Comparison of ENCODE assay signal across 1 cellular context in genomic region chr18:25058520-25058919, GRCh38.
TF ChIP-seq lines count a peak whose summit lies in the region.

No MANE protein-coding gene starts in this region.

TF ChIP-seq in GM12878, 131 proteins besides CTCF, POLR2A, EP300 and RAD21 (continued from another document):
- TF ChIP-seq ZZZ3 (IDR thresholded peaks at IDR 0.05; ENCODE audit: control insufficient read depth, insufficient read length, low read depth) (no peak), SUPT20H (IDR thresholded peaks at IDR 0.05; ENCODE audit: borderline replicate concordance, control insufficient read depth, low read depth, low read length) (no peak), IKZF1 (conservative IDR thresholded peaks at IDR 0.05) (no peak), NBN (IDR thresholded peaks at IDR 0.05) (no peak), BHLHE40 (IDR thresholded peaks at IDR 0.05; ENCODE audit: borderline replicate concordance in 1 of 2, low read depth in 2 of 2, low read length in 1 of 2) (no peak), MTA3 (IDR thresholded peaks at IDR 0.05; ENCODE audit: borderline replicate concordance, low read length) (no peak), IKZF2 (IDR thresholded peaks at IDR 0.05) (no peak), ZBED1 (IDR thresholded peaks at IDR 0.05; ENCODE audit: borderline replicate concordance) (no peak)
